10 cellular contexts compared by ENCODE assay signal in the genomic region with DNA sequence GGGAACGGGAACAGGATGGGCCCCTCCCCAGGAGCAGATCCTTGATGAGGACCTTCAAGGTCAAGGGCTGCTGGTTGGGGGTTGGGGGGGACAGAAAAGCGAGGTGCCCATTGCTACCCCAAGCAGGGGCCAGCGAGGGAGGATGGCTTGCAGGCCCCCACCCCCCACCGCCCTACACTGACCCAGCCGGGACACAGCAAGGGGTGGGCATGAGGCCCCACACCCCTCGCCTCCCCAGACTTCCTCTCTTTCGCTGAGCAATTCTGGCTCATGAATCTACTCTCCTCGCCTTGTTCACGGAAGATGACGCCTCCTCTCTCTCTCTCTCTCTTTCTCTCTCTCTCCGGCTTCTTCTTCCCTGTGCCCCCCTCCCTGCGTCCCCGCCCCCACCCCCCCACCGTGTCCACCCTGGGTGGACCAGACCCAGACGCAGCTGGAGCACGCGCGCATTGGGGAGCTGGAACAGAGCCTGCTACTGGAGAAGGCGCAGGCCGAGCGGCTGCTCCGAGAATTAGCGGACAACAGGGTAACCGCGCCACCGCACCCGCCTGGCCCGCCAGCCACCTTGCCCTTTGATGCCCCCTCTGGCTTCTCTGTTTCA.
DNase-seq lines count a peak whose midpoint lies in the region; ATAC-seq, FAIRE-seq and TF ChIP-seq lines count a peak whose summit lies in the region.
"Had no signal": no experiment of that assay in that cellular context is flagged by ENCODE, and none has a peak within 500 bp of the region (broad histone marks: within the 10 kb centered on the region; RNA-seq: fewer than 3 reads in every experiment).

No MANE protein-coding gene starts in this region.

- DNase-seq in dorsolateral prefrontal cortex (peak in 9 of 10 donors; percentile 68 to 84 (median 79)), kidney (peak; percentile 88), NOMO-1 (lab: John Stamatoyannopoulos, UW; ENCODE audit: unreplicated experiment in 2 of 2) (no peak), glomerular visceral epithelial cell (ENCODE audit: extremely low spot score) (no peak), CD1c-positive myeloid dendritic cell (ENCODE audit: extremely low spot score) (no peak)
- DNase-seq: dermis blood vessel endothelial cell, tibial artery had no signal

- no peak overlapping the region for H3K9ac ChIP-seq in HUES64 (ENCODE audit: low read depth, low read length)
- H3K9ac ChIP-seq in kidney (ENCODE audit: low read length in 2 of 2), result no peak overlapping the region
- no peak overlapping the region for H3K9ac ChIP-seq in rectal smooth muscle tissue (ENCODE audit: low read length)

- no peak overlapping the region for H3K27ac ChIP-seq in HUES64 (ENCODE audit: low read depth, low read length)
- peak overlapping the region; percentile 65 to 97 (median 93) for H3K27ac ChIP-seq in dorsolateral prefrontal cortex
- peak overlapping the region in 1 of 2 donors; percentile 32 for H3K27ac ChIP-seq in kidney (ENCODE audit: low read depth in 2 of 2, low read length in 2 of 2)
- H3K27ac ChIP-seq in rectal smooth muscle tissue (ENCODE audit: low read depth, low read length), result peak overlapping the region; percentile 90

- 11% methylated on average over 25 of the region's 28 CpGs for WGBS in HUES64

- TF ChIP-seq CTCF in dorsolateral prefrontal cortex (IDR thresholded peaks at IDR 0.05 in 54 of 56, conservative IDR thresholded peaks at IDR 0.05 in 2 of 56; ENCODE audit: low read depth in 1 of 56, partially characterized antibody in 56 of 56), result peak in 6 of 56 donors; percentile 5 to 22 (median 9)
- no peak for TF ChIP-seq CTCF in kidney (IDR thresholded peaks at IDR 0.05; ENCODE audit: borderline replicate concordance, extremely low read depth, insufficient read depth)

- ATAC-seq in HG03039 (IDR thresholded peaks at IDR 0.05; ENCODE audit: unreplicated experiment), result no peak

- H3K4me3 ChIP-seq in HUES64 (ENCODE audit: low read length), result peak overlapping the region; percentile 53
- H3K4me3 ChIP-seq in dorsolateral prefrontal cortex, result peak overlapping the region in 31 of 59 donors; percentile 2 to 51 (median 34)
- no peak overlapping the region for H3K4me3 ChIP-seq in kidney (ENCODE audit: low read length in 2 of 2)
- peak overlapping the region; percentile 21 for H3K4me3 ChIP-seq in rectal smooth muscle tissue (ENCODE audit: low read length)
- H3K4me3 ChIP-seq: tibial artery had no signal

- H3K27me3 ChIP-seq in HUES64 (ENCODE audit: insufficient read depth, low read length) (no peaks in the 10 kb centered on the region; the same call in 1 of the 2 replicates), dorsolateral prefrontal cortex (no peaks in the 10 kb centered on the region), rectal smooth muscle tissue (ENCODE audit: control insufficient read depth, insufficient read depth, low read length) (no peaks in the 10 kb centered on the region)
- H3K27me3 ChIP-seq: tibial artery had no signal

- no peak for FAIRE-seq in kidney (lab: Jason Lieb, UNC)

- H3K9me3 ChIP-seq in HUES64 (ENCODE audit: insufficient read depth, low read depth, low read length) (no peaks in the 10 kb centered on the region), kidney (ENCODE audit: control insufficient read depth in 1 of 2, low read length in 2 of 2) (no peaks in the 10 kb centered on the region)
- H3K9me3 ChIP-seq: tibial artery had no signal

- H3K36me3 ChIP-seq in HUES64 (ENCODE audit: insufficient read depth, low read length) (peaks cover 19% of the 10 kb centered on the region; the same call in 1 of the 2 replicates), kidney (ENCODE audit: control insufficient read depth in 1 of 2, insufficient read depth in 2 of 2, low read length in 2 of 2) (no peaks in the 10 kb centered on the region), rectal smooth muscle tissue (ENCODE audit: control insufficient read depth, insufficient read depth, low read length) (peaks cover 16% of the 10 kb centered on the region)

- H3K4me1 ChIP-seq in HUES64 (ENCODE audit: insufficient read depth, low read length) (peaks cover 3% of the 10 kb centered on the region; the same call in 1 of the 2 replicates), kidney (ENCODE audit: control insufficient read depth in 1 of 2, insufficient read depth in 1 of 2, low read depth in 1 of 2, low read length in 2 of 2) (peaks cover 4 to 5% of the 10 kb centered on the region in 2 donors), rectal smooth muscle tissue (ENCODE audit: control insufficient read depth, insufficient read depth, low read length) (peaks cover 13% of the 10 kb centered on the region)

- intact Hi-C loops in dorsolateral prefrontal cortex (cut with DNase I), result loop anchor here (1.0 to 5.0 kb wide), 2 partner anchors 80 to 83 kb away; a partner anchor contains a TSS
- intact Hi-C loops in kidney (cut with DNase I), result no loop called here

Comparison
In these comparisons a context has a peak if more than half of its experiments do, and no peak if none do; other contexts are left out.
1. H3K4me3 ChIP-seq: peak in HUES64 (single experiment), dorsolateral prefrontal cortex (31 of 59) and rectal smooth muscle tissue (single experiment); none in kidney (0 of 2).
2. DNase-seq: peak in dorsolateral prefrontal cortex (9 of 10) and kidney (single experiment); none in NOMO-1 (0 of 2), glomerular visceral epithelial cell (single experiment) and CD1c-positive myeloid dendritic cell (single experiment).